In genomic region chr2:163737169-163737439, GRCh38 we compare ENCODE assay signal across 3 cellular contexts.
TF ChIP-seq lines count a peak whose summit lies in the region.

No MANE protein-coding gene starts in this region.

TF ChIP-seq in SK-N-SH, 30 proteins besides CTCF, POLR2A, EP300 and RAD21:
- no peak for TF ChIP-seq POLR2AphosphoS5 (IDR thresholded peaks at IDR 0.05; ENCODE audit: low read depth, low read length)
- TF ChIP-seq MXI1 (IDR thresholded peaks at IDR 0.05; ENCODE audit: low read depth, low read length): no peak
- no peak for TF ChIP-seq NRF1 (IDR thresholded peaks at IDR 0.05; ENCODE audit: low read depth, low read length)
- no peak for TF ChIP-seq CHD2 (IDR thresholded peaks at IDR 0.05; ENCODE audit: low read length, partially characterized antibody)
- TF ChIP-seq YY1 (IDR thresholded peaks at IDR 0.05; ENCODE audit: low read depth): no peak
- TF ChIP-seq REST (IDR thresholded peaks at IDR 0.05; ENCODE audit: low read depth, low read length): no peak
- no peak for TF ChIP-seq TEAD4 (IDR thresholded peaks at IDR 0.05; ENCODE audit: borderline replicate concordance, insufficient read depth)
- TF ChIP-seq FOXM1 (IDR thresholded peaks at IDR 0.05; ENCODE audit: low read depth): no peak
- no peak for TF ChIP-seq USF2 (IDR thresholded peaks at IDR 0.05; ENCODE audit: borderline replicate concordance, low read depth, low read length)
- TF ChIP-seq SIN3A (IDR thresholded peaks at IDR 0.05; ENCODE audit: borderline replicate concordance, low read depth, low read length): no peak
- no peak for TF ChIP-seq ZBTB33 (IDR thresholded peaks at IDR 0.05; ENCODE audit: borderline replicate concordance, low read depth)
- no peak for TF ChIP-seq RFX5 (IDR thresholded peaks at IDR 0.05; ENCODE audit: low read length)

TF ChIP-seq in SK-N-SH treated with all-trans-retinoic acid at 6 μM for 48 hours, 23 proteins besides CTCF, POLR2A, EP300 and RAD21:
- TF ChIP-seq GLIS3 (CRISPR knock-in tag; IDR thresholded peaks at IDR 0.05): no peak

TF ChIP-seq in H1, 55 proteins besides CTCF, POLR2A, EP300 and RAD21:
- TF ChIP-seq YY1 (IDR thresholded peaks at IDR 0.05; ENCODE audit: low read depth, low read length) (no peak), TEAD4 (IDR thresholded peaks at IDR 0.05; ENCODE audit: low read depth, low read length) (no peak), TAF1 (IDR thresholded peaks at IDR 0.05; ENCODE audit: low read depth, low read length) (no peak), BACH1 (IDR thresholded peaks at IDR 0.05; ENCODE audit: low read length) (no peak)
TF ChIP-seq in H1: peak in this region for 0.
